12 cellular contexts compared by ENCODE assay signal in the genomic region with DNA sequence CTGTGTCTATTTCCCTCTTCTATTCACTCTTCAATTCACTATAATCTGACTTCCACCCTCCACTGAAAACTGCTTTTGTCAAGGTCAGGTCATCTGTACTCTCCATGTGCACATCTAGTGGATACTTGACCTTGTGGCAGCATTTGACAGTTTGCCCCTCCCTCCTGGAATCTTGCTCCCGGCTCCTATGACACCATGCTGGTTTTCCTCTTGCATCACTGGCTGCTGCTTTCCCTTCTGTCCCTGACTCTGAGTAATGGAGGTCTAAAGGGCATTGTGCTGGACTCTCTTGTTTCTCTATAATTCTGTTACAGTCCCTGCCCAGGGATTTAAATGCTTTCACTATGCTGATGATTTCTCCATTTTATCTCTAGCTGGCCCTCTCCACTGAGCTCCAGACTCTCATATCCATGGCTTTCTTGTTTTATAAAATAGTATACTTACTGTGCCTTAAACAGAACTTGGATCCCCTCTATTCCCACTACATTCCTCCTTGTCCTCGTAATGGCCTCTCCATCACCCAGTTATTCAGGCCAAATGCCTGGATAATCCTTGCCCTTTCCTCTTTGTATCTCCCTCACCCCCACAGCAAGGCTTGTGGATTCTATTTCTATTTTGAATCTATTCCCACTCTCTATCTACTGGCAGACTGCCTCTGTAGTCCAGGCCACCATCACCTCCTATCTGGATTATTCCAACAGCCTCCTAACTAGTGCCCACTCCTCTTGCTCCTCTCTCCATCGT. TPM values are rescaled to one million over a fixed set of nuclear protein-coding genes. Genes with fewer than 3 reads are reported as not detected.
DNase-seq lines count a peak whose midpoint lies in the region; ATAC-seq and TF ChIP-seq lines count a peak whose summit lies in the region.
"Had no signal": no experiment of that assay in that cellular context is flagged by ENCODE, and none has a peak within 500 bp of the region (broad histone marks: within the 10 kb centered on the region; RNA-seq: fewer than 3 reads in every experiment).

No MANE protein-coding gene starts in this region.

- H3K27me3 ChIP-seq in AG04450 (ENCODE audit: control insufficient read depth, insufficient read depth, low read length) (no peaks in the 10 kb centered on the region), mesendoderm (ENCODE audit: insufficient read depth, low read length, poor library complexity) (no peaks in the 10 kb centered on the region)

- H2BK5ac ChIP-seq in mesendoderm (ENCODE audit: low read length): no peak overlapping the region

- H2BK15ac ChIP-seq in mesendoderm (replicated peaks; ENCODE audit: low read depth): no peak overlapping the region

- H3K4me1 Mint-ChIP-seq in activated naive CD8-positive, alpha-beta T cell treated with anti-CD3 and anti-CD28 coated beads for 36 hours: peaks cover 15% of the 10 kb centered on the region

- no peak overlapping the region for H3K23ac ChIP-seq in mesendoderm (ENCODE audit: low read length)

- no peak for TF ChIP-seq RAD21 in Ishikawa (IDR thresholded peaks at IDR 0.05; ENCODE audit: low read depth)

- no peak overlapping the region for H4K8ac ChIP-seq in mesendoderm (ENCODE audit: low read depth, low read length)

- H3K27ac ChIP-seq in AG04450 (ENCODE audit: low read depth, low read length) (peak overlapping the region; percentile 73), mesendoderm (ENCODE audit: low read depth, low read length) (no peak overlapping the region)
- H3K27ac ChIP-seq: KMS-11, VCaP had no signal

- TF ChIP-seq CTCF in AG04450 (IDR thresholded peaks at IDR 0.05; ENCODE audit: low read depth, low read length): no peak
- no peak for TF ChIP-seq CTCF in epithelial cell of esophagus (IDR thresholded peaks at IDR 0.05; ENCODE audit: insufficient read depth, low read depth, low read length, missing control alignments)
- no peak for TF ChIP-seq CTCF in GM20000 (IDR thresholded peaks at IDR 0.05; ENCODE audit: extremely low read depth, missing control alignments)

- H2AK5ac ChIP-seq in mesendoderm (ENCODE audit: low read length): no peak overlapping the region

- no peak overlapping the region for H3K18ac ChIP-seq in mesendoderm (ENCODE audit: low read length)

- WGBS in mesendoderm (ENCODE audit: extremely low coverage, insufficient coverage, low lambda C conversion rate): no CpG with 5 or more reads among the region's 3 CpGs

- no peak overlapping the region for H2BK120ac ChIP-seq in mesendoderm (ENCODE audit: low read depth, low read length)

- H3K56ac ChIP-seq in mesendoderm (ENCODE audit: low read length): no peak overlapping the region

- no peak for ATAC-seq in HG03432 (IDR thresholded peaks at IDR 0.05; ENCODE audit: unreplicated experiment)

- H3K79me1 ChIP-seq in mesendoderm (ENCODE audit: low read length): no peaks in the 10 kb centered on the region

- H3K27ac Mint-ChIP-seq in activated naive CD8-positive, alpha-beta T cell treated with anti-CD3 and anti-CD28 coated beads for 36 hours: no peak overlapping the region

- no peak overlapping the region for H3K4ac ChIP-seq in mesendoderm (ENCODE audit: low read depth, low read length)

- H3K4me2 ChIP-seq in mesendoderm (ENCODE audit: low read length): no peak overlapping the region
- H3K4me2 ChIP-seq: KMS-11 had no signal

- H3K9me3 Mint-ChIP-seq in activated naive CD8-positive, alpha-beta T cell treated with anti-CD3 and anti-CD28 coated beads for 36 hours: no peaks in the 10 kb centered on the region
- H3K9me3 Mint-ChIP-seq: central memory CD8-positive, alpha-beta T cell had no signal

- no peaks in the 10 kb centered on the region for H3K27me3 Mint-ChIP-seq in activated naive CD8-positive, alpha-beta T cell treated with anti-CD3 and anti-CD28 coated beads for 36 hours
- H3K27me3 Mint-ChIP-seq: central memory CD8-positive, alpha-beta T cell had no signal

- H3K4me1 ChIP-seq in mesendoderm (ENCODE audit: control insufficient read depth, low read depth, low read length): no peaks in the 10 kb centered on the region

- no peak overlapping the region for H3K4me3 Mint-ChIP-seq in activated naive CD8-positive, alpha-beta T cell treated with anti-CD3 and anti-CD28 coated beads for 36 hours
- H3K4me3 Mint-ChIP-seq: central memory CD8-positive, alpha-beta T cell had no signal

- H3K4me3 ChIP-seq in AG04450 (ENCODE audit: low read depth, low read length) (no peak overlapping the region), epithelial cell of esophagus (ENCODE audit: low read length) (no peak overlapping the region), mesendoderm (ENCODE audit: low read length) (no peak overlapping the region)

- no peak overlapping the region for H3K9ac ChIP-seq in mesendoderm (ENCODE audit: low read length)
- H3K9ac ChIP-seq: KMS-11 had no signal

- peaks cover 6% of the 10 kb centered on the region for H3K36me3 Mint-ChIP-seq in activated naive CD8-positive, alpha-beta T cell treated with anti-CD3 and anti-CD28 coated beads for 36 hours

- H3K36me3 ChIP-seq in mesendoderm (ENCODE audit: control insufficient read depth, insufficient read depth, low read length): no peaks in the 10 kb centered on the region

- POLR2A ChIA-PET in AG04450 (lab: Yijun Ruan, JAX): no interaction called here

- DNase-seq in AG04450 (ENCODE audit: low read depth, low spot score) (no peak), epithelial cell of esophagus (ENCODE audit: low read depth) (peak; percentile 65), mesendoderm (peak; percentile 23), SIG-M5 (lab: John Stamatoyannopoulos, UW) (no peak), GM20000 (ENCODE audit: low spot score) (no peak)
- no peak for DNase-seq in activated naive CD8-positive, alpha-beta T cell treated with anti-CD3 and anti-CD28 coated beads for 36 hours
- DNase-seq: Calu3 had no signal

- CTCF ChIA-PET in AG04450 (lab: Charles Lee): interaction anchor here (0.7 kb wide), 1 partner anchor 338 kb away, joined by 4 read pairs; no protein-coding TSS in a partner anchor

- no peak overlapping the region for H4K5ac ChIP-seq in mesendoderm (ENCODE audit: low read length)

- no peaks in the 10 kb centered on the region for H3K9me3 ChIP-seq in AG04450 (ENCODE audit: control insufficient read depth, insufficient read depth, low read length)

- no peaks in the 10 kb centered on the region for H3K79me2 ChIP-seq in mesendoderm (ENCODE audit: control insufficient read depth, insufficient read depth, low read length)

- no peak for TF ChIP-seq EP300 in Ishikawa (IDR thresholded peaks at IDR 0.05; ENCODE audit: borderline replicate concordance)

TF ChIP-seq in Ishikawa, 13 proteins besides CTCF, POLR2A, EP300 and RAD21:
- TF ChIP-seq EGR1 (IDR thresholded peaks at IDR 0.05) (no peak), CEBPB (IDR thresholded peaks at IDR 0.05) (peak; percentile 20; the same call in 1 of the 2 replicates)

RNA-seq across cellular contexts. Expression of gene PODN, which starts 36.8 kb away (rescaled TPM):
- 11.8 and 17.6 TPM in 2 replicates for polyA plus RNA-seq in AG04450 (2011; rRNA removed)
- polyA minus RNA-seq in AG04450 (2011; rRNA and poly(A)+ RNA removed): 6.9 TPM in 2 replicates
- not detected for polyA plus RNA-seq in mesendoderm (2013, experiment 1 of 2)
- polyA plus RNA-seq in mesendoderm (2013, experiment 2 of 2): not detected
- total RNA-seq in activated naive CD8-positive, alpha-beta T cell treated with anti-CD3 and anti-CD28 coated beads for 36 hours: not detected
- total RNA-seq: Calu3 had no signal

Comparison
In these comparisons a context has a peak if more than half of its experiments do, and no peak if none do; other contexts are left out.
1. DNase-seq: peak in epithelial cell of esophagus (single experiment) and mesendoderm (single experiment); none in AG04450 (single experiment), SIG-M5 (single experiment), GM20000 (single experiment) and activated naive CD8-positive, alpha-beta T cell treated with anti-CD3 and anti-CD28 coated beads for 36 hours (single experiment).